13 cellular contexts compared by ENCODE assay signal in the genomic region with DNA sequence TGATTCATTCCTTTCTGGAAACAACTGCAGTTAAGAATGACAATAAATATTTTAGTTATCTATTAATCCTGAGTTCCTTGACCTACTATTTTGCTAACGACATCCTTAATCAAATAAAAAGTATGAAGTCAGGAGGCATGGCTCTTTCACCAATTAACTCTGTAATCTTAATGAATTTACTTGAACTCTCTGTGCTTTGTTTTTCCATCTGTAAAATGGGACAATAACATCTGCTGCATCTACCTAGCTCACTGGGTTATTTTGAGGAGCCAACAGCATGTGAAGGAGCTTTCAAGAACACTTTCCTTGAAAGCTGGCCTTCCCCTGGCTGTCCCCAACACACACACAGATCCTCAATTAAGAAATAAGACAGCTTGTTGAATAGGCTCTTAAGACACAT.
"Had no signal": no experiment of that assay in that cellular context is flagged by ENCODE, and none has a peak within 500 bp of the region (broad histone marks: within the 10 kb centered on the region; RNA-seq: fewer than 3 reads in every experiment).

No MANE protein-coding gene starts in this region.

- H3K4me1 ChIP-seq: foreskin keratinocyte, tibial artery, vagina had no signal

- H3K27ac ChIP-seq: body of pancreas, esophagus muscularis mucosa, foreskin keratinocyte, skin epidermis, tibial artery, vagina had no signal

- DNase-seq: activated B cell treated with CpG ODN at 0.5 μM for 24 hours; activated CD4-positive, alpha-beta T cell treated with anti-CD3 and anti-CD28 coated beads, Interleukin-2, amount 50 U/mL, for 1 hour; activated naive CD4-positive, alpha-beta T cell treated with anti-CD3 and anti-CD28 coated beads, Interleukin-2, amount 50 U/mL, for 16 hours; cerebellar nuclear complex; left colon had no signal

- H3K9me3 Mint-ChIP-seq: activated B cell treated with CpG ODN at 0.5 μM for 24 hours; activated T-helper 2 cell treated with anti-CD3 and anti-CD28 coated beads, Interferon-gamma antibody, Interleukin-2, Interleukin-4, amounts not matched to agents 10 μg/mL and 5 μg/mL and 100 μg/mL, durations not matched to agents 14 hours and 24 hours and 36 hours had no signal

- H3K4me3 Mint-ChIP-seq: activated B cell treated with CpG ODN at 0.5 μM for 24 hours had no signal

- H3K36me3 ChIP-seq: adrenal gland, esophagus muscularis mucosa, tibial artery, vagina had no signal

- H3K9me3 ChIP-seq: adrenal gland, body of pancreas, esophagus muscularis mucosa, tibial artery, vagina had no signal

- H3K27me3 ChIP-seq: adrenal gland, body of pancreas, esophagus muscularis mucosa, tibial artery, vagina had no signal

- H3K27ac Mint-ChIP-seq: activated B cell treated with CpG ODN at 0.5 μM for 24 hours; activated T-helper 2 cell treated with anti-CD3 and anti-CD28 coated beads, Interferon-gamma antibody, Interleukin-2, Interleukin-4, amounts not matched to agents 10 μg/mL and 5 μg/mL and 100 μg/mL, durations not matched to agents 14 hours and 24 hours and 36 hours had no signal

- ATAC-seq: body of pancreas, left colon had no signal

- H3K4me3 ChIP-seq: adrenal gland, body of pancreas, esophagus muscularis mucosa, skin epidermis, tibial artery, vagina had no signal
